Comparison of ENCODE assay signal across 18 cellular contexts in the genomic region with DNA sequence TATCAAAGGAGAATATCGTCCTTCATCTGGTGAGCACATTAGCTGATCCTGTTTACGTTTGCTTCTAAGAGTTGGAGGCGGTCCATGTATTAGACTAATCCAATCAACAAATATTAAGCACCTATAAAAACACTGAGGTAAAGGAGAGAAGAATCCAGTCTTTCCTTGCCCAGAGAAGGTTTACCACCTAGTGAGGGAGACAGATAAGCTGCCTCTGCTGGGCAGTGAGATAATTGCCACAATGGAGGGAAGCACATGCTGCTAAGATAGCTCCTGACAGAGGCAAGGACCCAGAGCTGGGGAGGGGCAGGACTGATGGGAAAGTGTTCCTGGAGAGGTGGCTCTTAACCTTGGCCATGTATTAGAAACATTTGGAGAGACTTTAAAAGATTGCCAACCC. TPM values are rescaled to one million over a fixed set of nuclear protein-coding genes. Genes with fewer than 3 reads are reported as not detected.
DNase-seq lines count a peak whose midpoint lies in the region; ATAC-seq and TF ChIP-seq lines count a peak whose summit lies in the region.
"Had no signal": no experiment of that assay in that cellular context is flagged by ENCODE, and none has a peak within 500 bp of the region (broad histone marks: within the 10 kb centered on the region; RNA-seq: fewer than 3 reads in every experiment).

No MANE protein-coding gene starts in this region.

- no peaks in the 10 kb centered on the region for H3K4me1 Mint-ChIP-seq in activated T-cell treated with anti-CD3 and anti-CD28 coated beads, Interleukin-2, amount 50 U/mL, for 24 hours (ENCODE audit: low read depth)
- H3K4me1 Mint-ChIP-seq: brain had no signal

- H3K4me3 Mint-ChIP-seq in activated T-cell treated with anti-CD3 and anti-CD28 coated beads, Interleukin-2, amount 50 U/mL, for 24 hours: no peak overlapping the region
- H3K4me3 Mint-ChIP-seq: brain had no signal

- no peaks in the 10 kb centered on the region for H3K36me3 Mint-ChIP-seq in activated T-cell treated with anti-CD3 and anti-CD28 coated beads, Interleukin-2, amount 50 U/mL, for 24 hours (ENCODE audit: low read depth)

- DNase-seq in DMS53 (lab: John Stamatoyannopoulos, UW) (peak; percentile 44), DMS53 treated with DMSO at 0.1 percent for 48 hours (lab: John Stamatoyannopoulos, UW; ENCODE audit: unreplicated experiment) (no peak), SK-MEL-5 (ENCODE audit: low read depth, low spot score) (peak; percentile 7), iPS-NIHi7 (ENCODE audit: extremely low spot score) (peak; percentile 64)
- no peak for DNase-seq in activated T-cell treated with anti-CD3 and anti-CD28 coated beads, Interleukin-2, amount 50 U/mL, for 24 hours
- DNase-seq: activated CD8-positive, alpha-beta memory T cell treated with anti-CD3 and anti-CD28 coated beads, Interleukin-2, amount 50 U/mL, for 48 hours; activated naive CD4-positive, alpha-beta T cell treated with anti-CD3 and anti-CD28 coated beads, Interleukin-2, amount 50 U/mL, for 16 hours; foreskin fibroblast; KG1; NCI-H1694 treated with DMSO at 0.1 percent for 48 hours; NK-92 treated with Interleukin-12 subunit alpha and Interleukin-12 subunit beta, amount 100 ng/mL, for 24 hours; small intestine; stomach had no signal

- in situ Hi-C loops in SK-MEL-5 (cut with HindIII; ENCODE audit: low pct_unique_long_range_greater_than_20kb, low sequenced_read_pairs): no loop called here

- no peaks in the 10 kb centered on the region for H3K27me3 Mint-ChIP-seq in activated T-cell treated with anti-CD3 and anti-CD28 coated beads, Interleukin-2, amount 50 U/mL, for 24 hours
- H3K27me3 Mint-ChIP-seq: brain had no signal

- TF ChIP-seq CTCF in GM12873 (IDR thresholded peaks at IDR 0.05; ENCODE audit: insufficient read depth, low read depth, low read length, missing control alignments): peak; percentile 25

- peaks cover 4% of the 10 kb centered on the region for H3K9me3 Mint-ChIP-seq in activated T-cell treated with anti-CD3 and anti-CD28 coated beads, Interleukin-2, amount 50 U/mL, for 24 hours

- ATAC-seq in HG02623 (IDR thresholded peaks at IDR 0.05; ENCODE audit: unreplicated experiment) (no peak), HG03097 (IDR thresholded peaks at IDR 0.05; ENCODE audit: low FRiP score, unreplicated experiment) (no peak)

- no peak overlapping the region for H3K27ac Mint-ChIP-seq in activated T-cell treated with anti-CD3 and anti-CD28 coated beads, Interleukin-2, amount 50 U/mL, for 24 hours
- H3K27ac Mint-ChIP-seq: brain had no signal

RNA-seq across cellular contexts. Expression of gene ST8SIA5, which starts 36.7 kb away (rescaled TPM):
- not detected in 2 replicates for total RNA-seq in SK-MEL-5 (2014; rRNA removed; shearing (Covaris generic))
- 0.11 TPM in 1 of 2 replicates, not detected in the other for polyA plus RNA-seq in SK-MEL-5 (2015; cell fraction: cytosol; rRNA removed)
- polyA plus RNA-seq in SK-MEL-5 (2015; cell fraction: nucleus; rRNA removed): 0.37 TPM in 1 of 2 replicates, not detected in the other
- total RNA-seq: A172 had no signal

Comparison
In these comparisons a context has a peak if more than half of its experiments do, and no peak if none do; other contexts are left out.
1. DNase-seq: peak in DMS53 (single experiment), SK-MEL-5 (single experiment) and iPS-NIHi7 (single experiment); none in DMS53 treated with DMSO at 0.1 percent for 48 hours (single experiment) and activated T-cell treated with anti-CD3 and anti-CD28 coated beads, Interleukin-2, amount 50 U/mL, for 24 hours (single experiment).